7 cellular contexts compared by ENCODE assay signal in genomic region chr12:14257734-14258467, GRCh38.
DNase-seq lines count a peak whose midpoint lies in the region; ATAC-seq and TF ChIP-seq lines count a peak whose summit lies in the region.

No MANE protein-coding gene starts in this region.

- peak; percentile 74 for DNase-seq in NCI-H2227 (lab: John Stamatoyannopoulos, UW; ENCODE audit: unreplicated experiment)
- DNase-seq in activated CD4-positive, alpha-beta T cell treated with anti-CD3 and anti-CD28 coated beads for 24 hours (ENCODE audit: low read depth in 2 of 2) = peak; percentile 68 to 78
- DNase-seq in choroid plexus epithelial cell (ENCODE audit: low read depth) = peak; percentile 100
- DNase-seq in stimulated activated CD4-positive, alpha-beta T cell treated with anti-CD3 and anti-CD28 coated beads, Interleukin-1b, Interleukin-23, amount 100 ng/mL, for 1 hour (ENCODE audit: low read depth in 2 of 2) = peak; percentile 19 to 51

- ATAC-seq in GM18508 (IDR thresholded peaks at IDR 0.05; ENCODE audit: insufficient read depth, unreplicated experiment) (peak; percentile 52), HG03108 (IDR thresholded peaks at IDR 0.05; ENCODE audit: unreplicated experiment) (peak; percentile 57)

- peak overlapping the region; percentile 93 for H3K27ac ChIP-seq in layer of hippocampus (ENCODE audit: low read depth, low read length)

- peak; percentile 1 for TF ChIP-seq CTCF in choroid plexus epithelial cell (conservative IDR thresholded peaks at IDR 0.05; ENCODE audit: low read depth, low read length)

- no peak overlapping the region for H3K4me3 ChIP-seq in choroid plexus epithelial cell (ENCODE audit: low read depth, low read length)

- no peaks in the 10 kb centered on the region for H3K27me3 ChIP-seq in layer of hippocampus (ENCODE audit: control insufficient read depth, insufficient read depth, low read length)

Comparison
In these comparisons a context has a peak if more than half of its experiments do, and no peak if none do; other contexts are left out.
1. DNase-seq: peak in every context shown above with its lines; median percentile 100 in choroid plexus epithelial cell; 74 in NCI-H2227; 73 in activated CD4-positive, alpha-beta T cell treated with anti-CD3 and anti-CD28 coated beads for 24 hours; 35 in stimulated activated CD4-positive, alpha-beta T cell treated with anti-CD3 and anti-CD28 coated beads, Interleukin-1b, Interleukin-23, amount 100 ng/mL, for 1 hour.